In the genomic region with DNA sequence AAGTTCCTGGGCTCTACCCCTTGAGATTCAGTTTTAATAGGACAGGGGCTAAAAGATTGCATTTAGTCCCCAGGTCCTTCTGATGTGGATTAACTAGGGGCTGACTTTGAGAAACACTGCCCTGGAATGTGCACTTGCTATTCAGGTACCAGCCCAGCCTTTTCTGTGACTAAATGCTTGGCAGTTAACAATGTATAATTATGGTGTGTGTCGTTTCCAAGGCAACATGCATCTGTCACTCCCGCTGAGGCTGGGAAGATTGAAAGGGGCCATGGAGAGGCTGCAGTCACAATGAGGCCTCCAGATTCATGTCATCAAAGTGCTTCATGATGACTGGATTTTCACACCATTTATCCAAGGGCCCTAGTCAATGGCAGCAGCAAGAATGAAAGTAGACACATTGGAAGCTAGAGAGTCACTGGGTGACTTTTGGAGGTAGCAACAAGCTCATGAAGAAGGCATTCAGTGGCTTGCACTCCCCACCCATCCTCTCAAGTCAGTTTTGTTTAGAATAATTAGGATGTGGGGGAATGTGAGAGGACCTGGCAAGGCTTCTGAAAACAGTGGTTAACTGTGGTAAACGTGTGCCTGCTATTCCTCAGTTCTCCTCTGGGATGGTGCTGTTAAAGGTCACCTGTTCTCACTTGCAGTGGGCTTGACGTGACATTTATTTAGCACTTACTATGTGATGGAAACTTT, we compare ENCODE assay signal across 11 cellular contexts. TPM values are rescaled to one million over a fixed set of nuclear protein-coding genes. Genes with fewer than 3 reads are reported as not detected.
DNase-seq lines count a peak whose midpoint lies in the region; ATAC-seq and TF ChIP-seq lines count a peak whose summit lies in the region.
"Had no signal": no experiment of that assay in that cellular context is flagged by ENCODE, and none has a peak within 500 bp of the region (broad histone marks: within the 10 kb centered on the region; RNA-seq: fewer than 3 reads in every experiment).

No MANE protein-coding gene starts in this region.

- H3K36me3 Mint-ChIP-seq in neural crest cell (ENCODE audit: low read depth), result peaks cover 2% of the 10 kb centered on the region

- peak overlapping the region; percentile 73 for H3K4me3 Mint-ChIP-seq in neural crest cell

- H3K27ac ChIP-seq in ovary, result no peak overlapping the region
- H3K27ac ChIP-seq: esophagus muscularis mucosa had no signal

- no peak overlapping the region for H3K4me3 ChIP-seq in ovary
- H3K4me3 ChIP-seq: esophagus muscularis mucosa had no signal

- no peaks in the 10 kb centered on the region for H3K27me3 Mint-ChIP-seq in neural crest cell (ENCODE audit: low read depth)

- H3K9me3 Mint-ChIP-seq in neural crest cell, result no peaks in the 10 kb centered on the region
- H3K9me3 Mint-ChIP-seq: IgD-negative memory B cell had no signal

- peaks cover 9% of the 10 kb centered on the region for H3K4me1 ChIP-seq in ovary (ENCODE audit: insufficient read depth)

- ATAC-seq in GM18861 (IDR thresholded peaks at IDR 0.05; ENCODE audit: unreplicated experiment), result no peak
- no peak for ATAC-seq in HG02840 (IDR thresholded peaks at IDR 0.05; ENCODE audit: low FRiP score, unreplicated experiment)
- ATAC-seq in HG03432 (IDR thresholded peaks at IDR 0.05; ENCODE audit: unreplicated experiment), result no peak

- no peaks in the 10 kb centered on the region for H3K27me3 ChIP-seq in ovary
- H3K27me3 ChIP-seq: esophagus muscularis mucosa had no signal

- intact Hi-C loops in ovary (cut with DNase I), result no loop called here

- TF ChIP-seq EP300 in ovary (IDR thresholded peaks at IDR 0.05), result no peak

- no peaks in the 10 kb centered on the region for H3K36me3 ChIP-seq in ovary

- 55 to 67% (median 66%) methylated on average over 4 of the region's 4 CpGs for WGBS in ovary, 3 donors

- H3K4me1 Mint-ChIP-seq in neural crest cell, result peaks cover 52% of the 10 kb centered on the region
- H3K4me1 Mint-ChIP-seq: IgD-negative memory B cell had no signal

- H3K9me3 ChIP-seq in ovary, result no peaks in the 10 kb centered on the region
- H3K9me3 ChIP-seq: esophagus muscularis mucosa had no signal

- DNase-seq in NCI-H1930 (lab: John Stamatoyannopoulos, UW), result peak; percentile 34 to 53
- DNase-seq in dermis blood vessel endothelial cell, result peak; percentile 90
- peak; percentile 24 for DNase-seq in neural crest cell (ENCODE audit: low read depth, low spot score)
- no peak for DNase-seq in ovary
- DNase-seq: stimulated activated CD4-positive, alpha-beta T cell treated with anti-CD3 and anti-CD28 coated beads, Interleukin-15, amount 100 ng/mL, for 24 hours had no signal

- TF ChIP-seq CTCF in GM12873 (IDR thresholded peaks at IDR 0.05; ENCODE audit: insufficient read depth, low read depth, low read length, missing control alignments), result peak; percentile 20
- peak; percentile 47 for TF ChIP-seq CTCF in neural crest cell (conservative IDR thresholded peaks at IDR 0.05)
- TF ChIP-seq CTCF in ovary (IDR thresholded peaks at IDR 0.05), result no peak

- peak overlapping the region; percentile 59 for H3K27ac Mint-ChIP-seq in neural crest cell (ENCODE audit: unreplicated experiment)

- no peak for TF ChIP-seq POLR2A in ovary (IDR thresholded peaks at IDR 0.05)

RNA-seq across cellular contexts. Expression of gene RAI14, which starts 28.3 kb away (rescaled TPM):
- total RNA-seq in dermis blood vessel endothelial cell, result 204 and 257 TPM in 2 replicates
- 82.7 and 92.7 TPM in 2 replicates for total RNA-seq in neural crest cell
- total RNA-seq in ovary, result 10 to 100 TPM; 15.4 to 36.1 (median 27.9) TPM
- polyA plus RNA-seq in ovary, result 10 to 100 TPM in 1 of 2 donors, 1 to 10 TPM in 1; 8.2 to 24.6 TPM

Comparison
In these comparisons a context has a peak if more than half of its experiments do, and no peak if none do; other contexts are left out.
1. CTCF ChIP-seq: peak in GM12873 (single experiment) and neural crest cell (single experiment); none in ovary (0 of 3).
2. DNase-seq: peak in NCI-H1930 (2 of 2), dermis blood vessel endothelial cell (single experiment) and neural crest cell (single experiment); none in ovary (0 of 5).